ENCODE assay signal across 21 cellular contexts in genomic region chr6:169240591-169241390, GRCh38. TPM values are rescaled to one million over a fixed set of nuclear protein-coding genes. Genes with fewer than 3 reads are reported as not detected.
DNase-seq lines count a peak whose midpoint lies in the region; ATAC-seq and TF ChIP-seq lines count a peak whose summit lies in the region.
"Had no signal": no experiment of that assay in that cellular context is flagged by ENCODE, and none has a peak within 500 bp of the region (broad histone marks: within the 10 kb centered on the region; RNA-seq: fewer than 3 reads in every experiment).

No MANE protein-coding gene starts in this region.

- no peaks in the 10 kb centered on the region for H3K27me3 ChIP-seq in GM23248 (replicated peaks; ENCODE audit: insufficient read depth)
- H3K27me3 ChIP-seq in PC-9 (ENCODE audit: insufficient read depth, low read depth) = peaks cover 71% of the 10 kb centered on the region
- H3K27me3 ChIP-seq: colonic mucosa, SJCRH30, tibial nerve had no signal

- intact Hi-C loops in sciatic nerve (cut with DNase I) (no loop called here), PC-9 (cut with micrococcal nuclease; ENCODE audit: unreplicated experiment) (no loop called here)

- H3K4me3 Mint-ChIP-seq in activated T-cell treated with anti-CD3 and anti-CD28 coated beads, Interleukin-2, amount 50 U/mL, for 24 hours = no peak overlapping the region
- H3K4me3 Mint-ChIP-seq: mesothelial cell of epicardium, neural crest cell had no signal

- H4K20me1 ChIP-seq in GM23248 (ENCODE audit: insufficient read depth) (no peaks in the 10 kb centered on the region), PC-9 (ENCODE audit: insufficient read depth) (no peaks in the 10 kb centered on the region)

- CTCF ChIA-PET in PC-9 (lab: Charles Lee) = no interaction called here

- 0 out of 2 replicates have a peak, but pooled peaks cover 3% of the 10 kb centered on the region for H3K4me1 ChIP-seq in GM23248 (ENCODE audit: insufficient read depth)
- H3K4me1 ChIP-seq in PC-9 (replicated peaks; ENCODE audit: insufficient read depth) = no peaks in the 10 kb centered on the region
- H3K4me1 ChIP-seq: colonic mucosa, SJCRH30 had no signal

- peak overlapping the region; percentile 36 for H3K27ac ChIP-seq in GM23248
- peak overlapping the region; percentile 47 for H3K27ac ChIP-seq in VCaP
- no peak overlapping the region for H3K27ac ChIP-seq in PC-9
- H3K27ac ChIP-seq: colonic mucosa, SJCRH30 had no signal

- H2AFZ ChIP-seq in GM23248 (no peak overlapping the region), PC-9 (no peak overlapping the region)

- POLR2A ChIA-PET in PC-9 (lab: Charles Lee; ENCODE audit: unreplicated experiment) = no interaction called here

- no peaks in the 10 kb centered on the region for H3K36me3 Mint-ChIP-seq in activated T-cell treated with anti-CD3 and anti-CD28 coated beads, Interleukin-2, amount 50 U/mL, for 24 hours (ENCODE audit: low read depth)
- H3K36me3 Mint-ChIP-seq: mesothelial cell of epicardium had no signal

- H3K4me3 ChIP-seq in GM23248 (no peak overlapping the region), fibroblast of mammary gland (ENCODE audit: control insufficient read depth, low read depth, low read length) (no peak overlapping the region), PC-9 (no peak overlapping the region)
- H3K4me3 ChIP-seq: colonic mucosa, SJCRH30, tibial nerve had no signal

- H3K4me1 Mint-ChIP-seq in activated T-cell treated with anti-CD3 and anti-CD28 coated beads, Interleukin-2, amount 50 U/mL, for 24 hours (ENCODE audit: low read depth) = no peaks in the 10 kb centered on the region
- H3K4me1 Mint-ChIP-seq: neural crest cell had no signal

- H3K36me3 ChIP-seq in GM23248 (ENCODE audit: low read depth) = peaks cover 34% of the 10 kb centered on the region
- no peaks in the 10 kb centered on the region for H3K36me3 ChIP-seq in PC-9 (ENCODE audit: low read depth)
- H3K36me3 ChIP-seq: colonic mucosa, SJCRH30 had no signal

- no TSS peak for BruUV-seq in PC-9 (replicated peaks; lab: Mats Ljungman, UMichigan)

- H3K9me3 Mint-ChIP-seq in activated T-cell treated with anti-CD3 and anti-CD28 coated beads, Interleukin-2, amount 50 U/mL, for 24 hours = no peaks in the 10 kb centered on the region
- H3K9me3 Mint-ChIP-seq: mesothelial cell of epicardium, neural crest cell had no signal

- H3F3A ChIP-seq in GM23248 (ENCODE audit: insufficient read depth) (no peaks in the 10 kb centered on the region; the same call in 1 of the 2 replicates), PC-9 (ENCODE audit: insufficient read depth, low read depth) (no peaks in the 10 kb centered on the region)

- no peak overlapping the region for H3K27ac Mint-ChIP-seq in activated T-cell treated with anti-CD3 and anti-CD28 coated beads, Interleukin-2, amount 50 U/mL, for 24 hours
- H3K27ac Mint-ChIP-seq: mesothelial cell of epicardium had no signal

- 0 out of 2 replicates have a peak, but pooled peaks cover 8% of the 10 kb centered on the region for H3K79me2 ChIP-seq in GM23248 (ENCODE audit: insufficient read depth)
- no peaks in the 10 kb centered on the region for H3K79me2 ChIP-seq in PC-9 (ENCODE audit: low read depth)

- in situ Hi-C loops in GM23248 (cut with MboI) = no loop called here

- H3K9ac ChIP-seq in GM23248 = no peak overlapping the region

- WGBS in GM23248 (ENCODE audit: low coverage in 1 of 2, low lambda C conversion rate in 2 of 2, missing lambda C conversion rate in 2 of 2), 2 experiments = 80 to 83% methylated on average over 20 to 28 of the region's 28 CpGs

- H3K9me2 ChIP-seq in GM23248 (ENCODE audit: insufficient read depth) (no peaks in the 10 kb centered on the region), PC-9 (ENCODE audit: insufficient read depth) (no peaks in the 10 kb centered on the region)

- H3K9me3 ChIP-seq in GM23248 (ENCODE audit: low read depth) (no peaks in the 10 kb centered on the region), PC-9 (ENCODE audit: insufficient read depth, low read depth) (no peaks in the 10 kb centered on the region)
- H3K9me3 ChIP-seq: colonic mucosa, SJCRH30, tibial nerve had no signal

- peak; percentile 9 for ATAC-seq in sciatic nerve

- peaks cover 8% of the 10 kb centered on the region for H3K27me3 Mint-ChIP-seq in activated T-cell treated with anti-CD3 and anti-CD28 coated beads, Interleukin-2, amount 50 U/mL, for 24 hours

- TF ChIP-seq CTCF in VCaP (conservative IDR thresholded peaks at IDR 0.05) (no peak), fibroblast of mammary gland (conservative IDR thresholded peaks at IDR 0.05; ENCODE audit: control insufficient read depth, insufficient read depth, low read depth, low read length) (no peak), PC-9 (conservative IDR thresholded peaks at IDR 0.05) (no peak)

- H3K4me2 ChIP-seq in GM23248 (ENCODE audit: unreplicated experiment) (no peak overlapping the region), PC-9 (no peak overlapping the region)

- DNase-seq in GM23248 = peak; percentile 80
- DNase-seq in fibroblast of mammary gland (ENCODE audit: low read depth) = peak; percentile 69
- DNase-seq in sciatic nerve (ENCODE audit: low spot score) = peak; percentile 59
- DNase-seq in NCI-H510A (lab: John Stamatoyannopoulos, UW) = no peak
- DNase-seq in activated T-cell treated with anti-CD3 and anti-CD28 coated beads, Interleukin-2, amount 50 U/mL, for 24 hours = no peak
- no peak for DNase-seq in PC-9
- DNase-seq in stimulated activated CD4-positive, alpha-beta T cell treated with anti-CD3 and anti-CD28 coated beads, Interleukin-2, amount 100 ng/mL, for 48 hours = no peak
- DNase-seq: activated CD4-positive, alpha-beta T cell treated with anti-CD3 and anti-CD28 coated beads, Interleukin-2, amount 50 U/mL, for 4 hours; activated naive CD4-positive, alpha-beta T cell; colonic mucosa; foreskin melanocyte; Kasumi-1; NCI-H1436; NCI-H748 treated with DMSO at 0.1 percent for 48 hours; SJCRH30 had no signal

RNA-seq across cellular contexts. Expression of gene THBS2, which starts 12.9 kb away (rescaled TPM):
- 124 and 137 TPM in 2 replicates for total RNA-seq in GM23248 (2014; rRNA removed; shearing (Covaris generic))
- polyA plus RNA-seq in GM23248 (2016; fragmentation: Nextera tagmentation; extraction: Ambion mirVana) = 76.4 and 77.8 TPM in 2 replicates
- total RNA-seq in sciatic nerve = 104 TPM
- total RNA-seq in PC-9 (2021) = not detected in 2 replicates
- total RNA-seq: OCI-LY7; T-helper 1 cell treated with Interleukin-12 subunit alpha and Interleukin-12 subunit beta and Interleukin-4 antibody, amounts not matched to agents 30 ng/mL and 1 ng/mL, for 36 hours had no signal

Comparison
In these comparisons a context has a peak if more than half of its experiments do, and no peak if none do; other contexts are left out.
1. DNase-seq: peak in GM23248 (single experiment), fibroblast of mammary gland (single experiment) and sciatic nerve (single experiment); none in NCI-H510A (single experiment), activated T-cell treated with anti-CD3 and anti-CD28 coated beads, Interleukin-2, amount 50 U/mL, for 24 hours (single experiment), PC-9 (0 of 2) and stimulated activated CD4-positive, alpha-beta T cell treated with anti-CD3 and anti-CD28 coated beads, Interleukin-2, amount 100 ng/mL, for 48 hours (0 of 2).
2. RNA of gene THBS2, which starts 12.9 kb away (total RNA-seq): 124 to 137 TPM in GM23248 and 104 TPM in sciatic nerve (single experiment); not detected in PC-9; every median in the first group is over 100 times any median in the second.